ENCODE assay signal across 1 cellular context in the genomic region with DNA sequence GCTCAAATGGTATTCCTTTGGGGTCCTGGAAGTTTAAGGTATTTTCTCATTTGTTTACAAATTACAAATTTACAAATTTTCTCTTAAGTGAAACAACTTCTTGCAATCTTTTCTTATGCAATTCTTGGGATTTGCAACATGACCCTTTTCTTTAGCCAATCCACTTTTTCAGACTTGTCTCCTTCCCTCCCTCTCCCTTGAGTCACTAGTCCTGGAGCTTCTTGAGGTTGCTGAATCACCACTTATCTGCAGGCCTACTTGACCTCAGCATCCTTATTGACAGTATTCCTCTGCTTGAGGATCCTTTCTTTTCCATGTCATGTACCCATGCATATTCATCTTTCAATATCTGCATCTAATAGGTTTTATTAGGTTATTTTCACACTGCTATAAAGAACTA.
TF ChIP-seq lines count a peak whose summit lies in the region.

No MANE protein-coding gene starts in this region.

TF ChIP-seq in HepG2, 621 proteins besides CTCF, POLR2A, EP300 and RAD21:
- TF ChIP-seq KLF16 (CRISPR knock-in tag; IDR thresholded peaks at IDR 0.05) (no peak), HMGA1 (CRISPR knock-in tag; conservative IDR thresholded peaks at IDR 0.05) (no peak), E2F2 (CRISPR knock-in tag; IDR thresholded peaks at IDR 0.05; ENCODE audit: borderline replicate concordance) (no peak), ZNF704 (CRISPR knock-in tag; IDR thresholded peaks at IDR 0.05; ENCODE audit: borderline replicate concordance) (no peak), ZNF274 (CRISPR knock-in tag; IDR thresholded peaks at IDR 0.05) (no peak), ZNF784 (CRISPR knock-in tag; IDR thresholded peaks at IDR 0.05; ENCODE audit: borderline replicate concordance) (no peak), ZNF652 (CRISPR knock-in tag; IDR thresholded peaks at IDR 0.05; ENCODE audit: borderline replicate concordance, low read depth) (no peak), ZNF326 (CRISPR knock-in tag; IDR thresholded peaks at IDR 0.05; ENCODE audit: borderline replicate concordance) (no peak), TBX2 (CRISPR knock-in tag; IDR thresholded peaks at IDR 0.05; ENCODE audit: borderline replicate concordance) (no peak)
- TF ChIP-seq, protein P1, sequence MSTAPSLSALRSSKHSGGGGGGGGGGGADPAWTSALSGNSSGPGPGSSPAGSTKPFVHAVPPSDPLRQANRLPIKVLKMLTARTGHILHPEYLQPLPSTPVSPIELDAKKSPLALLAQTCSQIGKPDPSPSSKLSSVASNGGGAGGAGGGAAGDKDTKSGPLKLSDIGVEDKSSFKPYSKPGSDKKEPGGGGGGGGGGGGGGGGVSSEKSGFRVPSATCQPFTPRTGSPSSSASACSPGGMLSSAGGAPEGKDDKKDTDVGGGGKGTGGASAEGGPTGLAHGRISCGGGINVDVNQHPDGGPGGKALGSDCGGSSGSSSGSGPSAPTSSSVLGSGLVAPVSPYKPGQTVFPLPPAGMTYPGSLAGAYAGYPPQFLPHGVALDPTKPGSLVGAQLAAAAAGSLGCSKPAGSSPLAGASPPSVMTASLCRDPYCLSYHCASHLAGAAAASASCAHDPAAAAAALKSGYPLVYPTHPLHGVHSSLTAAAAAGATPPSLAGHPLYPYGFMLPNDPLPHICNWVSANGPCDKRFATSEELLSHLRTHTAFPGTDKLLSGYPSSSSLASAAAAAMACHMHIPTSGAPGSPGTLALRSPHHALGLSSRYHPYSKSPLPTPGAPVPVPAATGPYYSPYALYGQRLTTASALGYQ (CRISPR knock-in tag; IDR thresholded peaks at IDR 0.05): no peak
